ENCODE assay signal across 1 cellular context in the genomic region with DNA sequence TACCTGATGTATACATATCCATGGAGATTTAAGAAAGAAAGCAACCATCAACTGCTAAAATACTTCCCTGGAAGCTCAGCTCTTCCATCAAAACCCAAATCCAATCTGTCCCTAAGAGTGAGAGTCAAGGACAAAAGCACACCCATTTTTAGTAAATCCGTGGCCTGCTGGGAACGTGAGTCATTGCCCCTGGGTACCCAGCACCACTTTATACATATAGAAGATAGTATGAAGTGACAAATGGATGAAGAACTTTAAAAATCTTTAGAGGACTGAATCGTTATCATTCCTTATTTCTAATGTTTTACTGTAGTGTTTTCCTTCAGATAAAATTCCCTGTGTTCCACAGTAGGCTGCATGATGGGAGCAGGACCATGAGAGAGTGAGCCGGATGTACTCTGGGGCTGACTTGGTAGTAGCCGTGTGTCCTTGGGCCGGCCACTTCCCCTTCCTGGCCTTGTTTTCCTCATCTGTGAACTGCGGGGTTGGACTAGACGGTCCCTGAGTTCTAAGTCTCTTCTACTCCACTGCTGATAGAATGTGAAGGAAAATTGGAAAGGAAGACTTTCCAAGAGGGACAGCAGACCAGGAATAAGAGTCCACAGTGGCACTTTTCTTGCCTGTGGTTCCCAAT.
TF ChIP-seq lines count a peak whose summit lies in the region.

No MANE protein-coding gene starts in this region.

TF ChIP-seq in GM12878, 131 proteins besides CTCF, POLR2A, EP300 and RAD21:
- peak; percentile 55 for TF ChIP-seq SPI1 (IDR thresholded peaks at IDR 0.05; ENCODE audit: borderline replicate concordance, insufficient read depth, low read depth, low read length)
- TF ChIP-seq, protein P1, sequence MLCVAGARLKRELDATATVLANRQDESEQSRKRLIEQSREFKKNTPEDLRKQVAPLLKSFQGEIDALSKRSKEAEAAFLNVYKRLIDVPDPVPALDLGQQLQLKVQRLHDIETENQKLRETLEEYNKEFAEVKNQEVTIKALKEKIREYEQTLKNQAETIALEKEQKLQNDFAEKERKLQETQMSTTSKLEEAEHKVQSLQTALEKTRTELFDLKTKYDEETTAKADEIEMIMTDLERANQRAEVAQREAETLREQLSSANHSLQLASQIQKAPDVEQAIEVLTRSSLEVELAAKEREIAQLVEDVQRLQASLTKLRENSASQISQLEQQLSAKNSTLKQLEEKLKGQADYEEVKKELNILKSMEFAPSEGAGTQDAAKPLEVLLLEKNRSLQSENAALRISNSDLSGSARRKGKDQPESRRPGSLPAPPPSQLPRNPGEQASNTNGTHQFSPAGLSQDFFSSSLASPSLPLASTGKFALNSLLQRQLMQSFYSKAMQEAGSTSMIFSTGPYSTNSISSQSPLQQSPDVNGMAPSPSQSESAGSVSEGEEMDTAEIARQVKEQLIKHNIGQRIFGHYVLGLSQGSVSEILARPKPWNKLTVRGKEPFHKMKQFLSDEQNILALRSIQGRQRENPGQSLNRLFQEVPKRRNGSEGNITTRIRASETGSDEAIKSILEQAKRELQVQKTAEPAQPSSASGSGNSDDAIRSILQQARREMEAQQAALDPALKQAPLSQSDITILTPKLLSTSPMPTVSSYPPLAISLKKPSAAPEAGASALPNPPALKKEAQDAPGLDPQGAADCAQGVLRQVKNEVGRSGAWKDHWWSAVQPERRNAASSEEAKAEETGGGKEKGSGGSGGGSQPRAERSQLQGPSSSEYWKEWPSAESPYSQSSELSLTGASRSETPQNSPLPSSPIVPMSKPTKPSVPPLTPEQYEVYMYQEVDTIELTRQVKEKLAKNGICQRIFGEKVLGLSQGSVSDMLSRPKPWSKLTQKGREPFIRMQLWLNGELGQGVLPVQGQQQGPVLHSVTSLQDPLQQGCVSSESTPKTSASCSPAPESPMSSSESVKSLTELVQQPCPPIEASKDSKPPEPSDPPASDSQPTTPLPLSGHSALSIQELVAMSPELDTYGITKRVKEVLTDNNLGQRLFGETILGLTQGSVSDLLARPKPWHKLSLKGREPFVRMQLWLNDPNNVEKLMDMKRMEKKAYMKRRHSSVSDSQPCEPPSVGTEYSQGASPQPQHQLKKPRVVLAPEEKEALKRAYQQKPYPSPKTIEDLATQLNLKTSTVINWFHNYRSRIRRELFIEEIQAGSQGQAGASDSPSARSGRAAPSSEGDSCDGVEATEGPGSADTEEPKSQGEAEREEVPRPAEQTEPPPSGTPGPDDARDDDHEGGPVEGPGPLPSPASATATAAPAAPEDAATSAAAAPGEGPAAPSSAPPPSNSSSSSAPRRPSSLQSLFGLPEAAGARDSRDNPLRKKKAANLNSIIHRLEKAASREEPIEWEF (IDR thresholded peaks at IDR 0.05; ENCODE audit: insufficient replicate concordance, low read depth, low read length), result no peak
